ENCODE assay signal across 8 cellular contexts in genomic region chr6:149545258-149545753, GRCh38. TPM values are rescaled to one million over a fixed set of nuclear protein-coding genes. Genes with fewer than 3 reads are reported as not detected.
A peak's percentile ranks its signal among the peaks of the same experiment; 100 is the strongest.
DNase-seq lines count a peak whose midpoint lies in the region; TF ChIP-seq lines count a peak whose summit lies in the region.

No MANE protein-coding gene starts in this region.

- H3K36me3 ChIP-seq in esophagus (ENCODE audit: control insufficient read depth in 2 of 2, insufficient read depth in 2 of 2, low read length in 1 of 2) = no peaks in the 10 kb centered on the region
- H3K36me3 ChIP-seq in muscle layer of duodenum (ENCODE audit: control insufficient read depth in 1 of 2, insufficient read depth in 2 of 2, low read length in 2 of 2) = peaks cover 0 to 7% of the 10 kb centered on the region in 2 donors

- H3K4me3 ChIP-seq in esophagus (ENCODE audit: low read depth in 1 of 2, low read length in 2 of 2) = peak overlapping the region; percentile 84 to 86
- peak overlapping the region; percentile 82 to 100 for H3K4me3 ChIP-seq in muscle layer of duodenum (ENCODE audit: low read depth in 1 of 2, low read length in 2 of 2)

- H3K9me3 ChIP-seq in esophagus (ENCODE audit: control insufficient read depth in 2 of 2, insufficient read depth in 1 of 2, low read depth in 1 of 2, low read length in 1 of 2) = no peaks in the 10 kb centered on the region
- no peaks in the 10 kb centered on the region for H3K9me3 ChIP-seq in muscle layer of duodenum (ENCODE audit: control insufficient read depth in 1 of 2, low read length in 2 of 2)

- H3K27me3 ChIP-seq in esophagus (ENCODE audit: control insufficient read depth in 1 of 2, insufficient read depth in 2 of 2, low read length in 2 of 2) (no peaks in the 10 kb centered on the region), muscle layer of duodenum (ENCODE audit: low read depth, low read length) (no peaks in the 10 kb centered on the region)

- no peaks in the 10 kb centered on the region for H3K4me1 ChIP-seq in esophagus (ENCODE audit: control insufficient read depth in 2 of 2, insufficient read depth in 2 of 2, low read length in 1 of 2)
- peaks cover 9 to 28% of the 10 kb centered on the region in 2 donors for H3K4me1 ChIP-seq in muscle layer of duodenum (ENCODE audit: control insufficient read depth in 1 of 2, insufficient read depth in 2 of 2, low read length in 2 of 2)

- DNase-seq in DMS 273 treated with DMSO at 0.1 percent for 48 hours (lab: John Stamatoyannopoulos, UW) (peak; percentile 13), HEK293T (ENCODE audit: extremely low spot score) (peak; percentile 43), NOMO-1 treated with dmso at 0.1 percent for 144 hours (lab: John Stamatoyannopoulos, UW; ENCODE audit: unreplicated experiment) (peak; percentile 39), activated T-cell treated with anti-CD3 and anti-CD28 coated beads for 4 hours (peak; percentile 40), NCI-H1092 (lab: John Stamatoyannopoulos, UW) (no peak)
- DNase-seq in stimulated activated naive CD4-positive, alpha-beta T cell treated with Interleukin-2 at 50 U/mL for 16 hours (lab: John Stamatoyannopoulos, UW) = peak; percentile 59

- WGBS in esophagus, 2 donors = 0% methylated on average over 16 of the region's 16 CpGs

- POLR2A ChIA-PET in HEK293T (lab: Yijun Ruan, JAX) = interaction anchor here (1.3 to 4.2 kb wide), 7 partner anchors 9 to 172 kb away, joined by 3 to 16 read pairs (median 5); partner anchors contain the start of genes GINM1 and LATS1

- H3K27ac ChIP-seq in esophagus (ENCODE audit: low read depth in 2 of 2, low read length in 1 of 2) (peak overlapping the region; percentile 93 to 98), muscle layer of duodenum (ENCODE audit: low read length) (peak overlapping the region; percentile 98)

- CTCF ChIA-PET in HEK293T (lab: Yijun Ruan, JAX) = interaction anchor here (0.6 to 1.1 kb wide), 7 partner anchors 17 to 874 kb away, joined by 3 to 4 read pairs (median 3); no protein-coding TSS in a partner anchor

TF ChIP-seq in HEK293T, 16 proteins besides CTCF, POLR2A, EP300 and RAD21:
- TF ChIP-seq SUZ12 (IDR thresholded peaks at IDR 0.05) = no peak
- TF ChIP-seq FOXK2 (IDR thresholded peaks at IDR 0.05) = no peak
- TF ChIP-seq ELF4 (IDR thresholded peaks at IDR 0.05) = no peak

RNA-seq across cellular contexts. Expression of gene PPIL4, which starts 0.5 kb away (rescaled TPM):
- 10 to 100 TPM; 10.1 to 11.3 TPM for polyA plus RNA-seq in esophagus

RNA-seq across cellular contexts. Expression of gene GINM1, which starts 20.9 kb away (rescaled TPM):
- polyA plus RNA-seq in esophagus = 10 to 100 TPM; 12.9 to 21.9 TPM
